ENCODE assay signal across 8 cellular contexts in the genomic region with DNA sequence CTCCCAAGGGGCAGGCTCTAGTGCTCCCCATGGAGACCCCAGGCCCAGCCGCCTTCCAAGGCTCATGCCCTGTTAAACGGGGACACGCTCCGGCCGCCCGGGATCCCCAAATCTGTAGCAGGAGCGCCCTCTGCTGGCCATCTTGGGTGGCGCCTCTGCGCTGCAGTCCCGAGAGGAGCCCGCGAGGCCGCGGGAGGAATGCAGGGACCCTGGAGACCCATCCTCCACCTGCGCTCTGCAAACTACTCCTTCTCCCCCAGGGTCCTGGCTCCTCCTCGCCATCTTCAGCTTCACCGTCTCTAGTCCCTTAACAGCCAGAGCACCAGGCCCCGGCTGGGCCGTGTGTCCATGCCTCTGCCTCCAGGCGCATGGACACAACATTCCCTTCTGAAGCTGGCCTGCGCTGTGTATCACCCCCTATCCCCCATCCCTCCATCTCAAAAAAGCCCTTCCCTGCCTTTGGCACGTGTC. TPM values are rescaled to one million over a fixed set of nuclear protein-coding genes. Genes with fewer than 3 reads are reported as not detected.
DNase-seq lines count a peak whose midpoint lies in the region; ATAC-seq and TF ChIP-seq lines count a peak whose summit lies in the region.

No MANE protein-coding gene starts in this region.

- ATAC-seq in CD4-positive, alpha-beta T cell (ENCODE audit: poor library complexity): peak; percentile 72
- ATAC-seq in HG03457 (IDR thresholded peaks at IDR 0.05; ENCODE audit: unreplicated experiment): no peak

- H3K4me3 Mint-ChIP-seq in CD4-positive, alpha-beta T cell: peak overlapping the region; percentile 86

- peak; percentile 81 for TF ChIP-seq CTCF in CD4-positive, alpha-beta T cell (IDR thresholded peaks at IDR 0.05)
- TF ChIP-seq CTCF in HFF-Myc (IDR thresholded peaks at IDR 0.05; ENCODE audit: low read depth, low read length, missing control alignments) (peak; percentile 76), liver (IDR thresholded peaks at IDR 0.05; ENCODE audit: low read depth, low read length, missing input control) (peak; percentile 90)

- POLR2A ChIA-PET in CD4-positive, alpha-beta T cell (lab: Charles Lee): interaction anchor here (1.2 to 3.0 kb wide), 7 partner anchors 15 to 791 kb away, joined by 4 to 35 read pairs (median 5); partner anchors contain the start of gene EIF1

- intact Hi-C loops in CD4-positive, alpha-beta T cell (cut with DNase I, micrococcal nuclease): loop anchor here (1.0 to 5.0 kb wide), 8 partner anchors 14 to 846 kb away; no protein-coding TSS in a partner anchor

- H3K27ac ChIP-seq in CD4-positive, alpha-beta T cell (ENCODE audit: low read depth, low read length): no peak overlapping the region
- H3K27ac ChIP-seq in duodenal mucosa (ENCODE audit: low read depth, low read length): peak overlapping the region; percentile 65
- H3K27ac ChIP-seq in liver (ENCODE audit: low read depth in 1 of 2, low read length in 2 of 2): no peak overlapping the region

- H3K36me3 ChIP-seq in duodenal mucosa (ENCODE audit: control insufficient read depth in 1 of 2, insufficient read depth in 2 of 2, low read length in 2 of 2) (no peaks in the 10 kb centered on the region), liver (ENCODE audit: control insufficient read depth in 4 of 4, insufficient read depth in 3 of 4, low read depth in 1 of 4, low read length in 3 of 4) (no peaks in the 10 kb centered on the region)

- H3K27me3 Mint-ChIP-seq in CD4-positive, alpha-beta T cell: no peaks in the 10 kb centered on the region

- peaks cover 12% of the 10 kb centered on the region for H3K4me1 Mint-ChIP-seq in CD4-positive, alpha-beta T cell (ENCODE audit: low read depth)

- H3K9ac ChIP-seq in duodenal mucosa (ENCODE audit: low read depth in 1 of 2, low read length in 2 of 2) (peak overlapping the region; percentile 44 to 82), liver (ENCODE audit: low read depth in 1 of 2, low read length in 2 of 2) (peak overlapping the region in 1 of 2 donors; percentile 72)

- H3K9me3 ChIP-seq in CD4-positive, alpha-beta T cell (ENCODE audit: control insufficient read depth, low read length): no peaks in the 10 kb centered on the region
- H3K9me3 ChIP-seq in duodenal mucosa (ENCODE audit: control insufficient read depth in 1 of 2, low read length in 2 of 2) (no peaks in the 10 kb centered on the region), liver (ENCODE audit: control insufficient read depth in 4 of 4, low read length in 3 of 4) (no peaks in the 10 kb centered on the region)

- CTCF ChIA-PET in CD4-positive, alpha-beta T cell (lab: Charles Lee): interaction anchor here (0.6 to 7.7 kb wide), 21 partner anchors 13 to 1032 kb away, joined by 3 to 110 read pairs (median 8); partner anchors contain the start of gene EIF1

- peak; percentile 84 to 85 for TF ChIP-seq RAD21 in liver (IDR thresholded peaks at IDR 0.05)

- H3K27me3 ChIP-seq in CD4-positive, alpha-beta T cell (ENCODE audit: control insufficient read depth, insufficient read depth, low read length): no peaks in the 10 kb centered on the region
- no peaks in the 10 kb centered on the region for H3K27me3 ChIP-seq in duodenal mucosa (ENCODE audit: control insufficient read depth in 1 of 2, insufficient read depth in 2 of 2, low read length in 2 of 2)
- no peaks in the 10 kb centered on the region for H3K27me3 ChIP-seq in liver (ENCODE audit: control insufficient read depth in 4 of 4, insufficient read depth in 4 of 4, low read length in 3 of 4)

- H3K4me3 ChIP-seq in HFF-Myc (replicated peaks; ENCODE audit: low read depth, low read length) (peak overlapping the region; percentile 34), duodenal mucosa (ENCODE audit: low read depth in 1 of 2, low read length in 2 of 2) (peak overlapping the region; percentile 68 to 74), liver (ENCODE audit: low read depth in 1 of 3, low read length in 3 of 3) (peak overlapping the region; percentile 20 to 59 (median 30))

- peak; percentile 76 to 92 (median 87) for DNase-seq in CD4-positive, alpha-beta T cell
- DNase-seq in HFF-Myc (ENCODE audit: extremely low read depth, low read depth) (no peak), NCI-H526 (lab: John Stamatoyannopoulos, UW) (peak; percentile 64 to 93)
- DNase-seq in activated CD4-positive, alpha-beta T cell treated with anti-CD3 and anti-CD28 coated beads, Interleukin-2, amount 50 U/mL, for 48 hours: peak; percentile 95
- peak; percentile 92 for DNase-seq in stimulated activated CD4-positive, alpha-beta T cell treated with anti-CD3 and anti-CD28 coated beads, Interleukin-4, amount 100 ng/mL, for 1 hour

- H3K36me3 Mint-ChIP-seq in CD4-positive, alpha-beta T cell (ENCODE audit: low read depth): no peaks in the 10 kb centered on the region

- under 1% methylated on average over 22 of the region's 22 CpGs for WGBS in liver

- peaks cover 51 to 52% of the 10 kb centered on the region in 2 donors for H3K4me1 ChIP-seq in duodenal mucosa (ENCODE audit: control insufficient read depth in 1 of 2, insufficient read depth in 2 of 2, low read length in 2 of 2)
- H3K4me1 ChIP-seq in liver (ENCODE audit: control insufficient read depth in 4 of 4, insufficient read depth in 4 of 4, low read length in 3 of 4): peaks cover 6 to 12% (median 9%) of the 10 kb centered on the region in 4 donors

- no peak overlapping the region for H3K27ac Mint-ChIP-seq in CD4-positive, alpha-beta T cell

- H3K9me3 Mint-ChIP-seq in CD4-positive, alpha-beta T cell: no peaks in the 10 kb centered on the region

TF ChIP-seq in liver, 16 proteins besides CTCF, POLR2A, EP300 and RAD21:
- TF ChIP-seq, protein P1, sequence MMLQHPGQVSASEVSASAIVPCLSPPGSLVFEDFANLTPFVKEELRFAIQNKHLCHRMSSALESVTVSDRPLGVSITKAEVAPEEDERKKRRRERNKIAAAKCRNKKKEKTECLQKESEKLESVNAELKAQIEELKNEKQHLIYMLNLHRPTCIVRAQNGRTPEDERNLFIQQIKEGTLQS (IDR thresholded peaks at IDR 0.05): no peak
- TF ChIP-seq HNF4A (conservative IDR thresholded peaks at IDR 0.05): no peak
- TF ChIP-seq RXRA (IDR thresholded peaks at IDR 0.05): peak in 1 of 2 donors; percentile 9

RNA-seq across cellular contexts. Expression of gene KRT17, which starts 23.6 kb away (rescaled TPM):
- not detected for total RNA-seq in CD4-positive, alpha-beta T cell
- total RNA-seq in liver: not detected
- under 1 TPM in 1 of 2 donors, not detected in 1; 0.15 TPM for polyA plus RNA-seq in liver

RNA-seq across cellular contexts. Expression of gene KRT16, which starts 35.4 kb away (rescaled TPM):
- total RNA-seq in CD4-positive, alpha-beta T cell: not detected
- not detected for total RNA-seq in liver
- polyA plus RNA-seq in liver: not detected

RNA-seq across cellular contexts. Expression of gene EIF1, which starts 40.7 kb away (rescaled TPM):
- total RNA-seq in CD4-positive, alpha-beta T cell: 1,000 to 10,000 TPM; 3,351 to 3,391 TPM
- 10 to 100 TPM; 56.5 to 61.0 TPM for total RNA-seq in liver
- polyA plus RNA-seq in liver: 100 to 1,000 TPM; 258 to 755 TPM

Comparison
In these comparisons a context has a peak if more than half of its experiments do, and no peak if none do; other contexts are left out.
1. RNA of gene EIF1, which starts 40.7 kb away (total RNA-seq): 3,351 to 3,391 TPM in CD4-positive, alpha-beta T cell; 56.5 to 61.0 TPM in liver; every median in the first group is over 10 times any median in the second.
2. Peak in every context shown above with its lines, with median percentiles within 50 percentile points of each other: CTCF ChIP-seq and H3K4me3 ChIP-seq.